In the genomic region with DNA sequence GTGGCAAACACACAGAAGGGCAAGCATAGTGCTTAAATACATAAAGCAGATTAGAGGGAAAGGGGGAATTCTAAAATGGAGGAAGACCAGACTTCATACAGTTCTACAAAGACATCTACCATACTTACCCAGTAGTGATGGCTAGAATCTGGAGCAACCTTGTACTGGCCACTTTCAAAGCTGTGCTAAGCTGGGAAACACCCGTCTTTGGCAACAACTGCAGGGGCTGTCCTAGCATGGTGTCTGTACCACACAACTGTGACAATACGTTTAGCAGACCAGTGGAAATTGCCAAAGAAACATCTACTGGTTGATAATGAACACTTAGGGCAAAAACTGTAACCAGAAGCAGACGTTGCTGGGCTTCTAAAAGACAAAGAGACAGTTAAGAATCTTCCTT, we compare ENCODE assay signal across 17 cellular contexts.
A peak's percentile ranks its signal among the peaks of the same experiment; 100 is the strongest.
DNase-seq lines count a peak whose midpoint lies in the region; ATAC-seq and TF ChIP-seq lines count a peak whose summit lies in the region.
"Had no signal": no experiment of that assay in that cellular context is flagged by ENCODE, and none has a peak within 500 bp of the region (broad histone marks: within the 10 kb centered on the region; RNA-seq: fewer than 3 reads in every experiment).

No MANE protein-coding gene starts in this region.

- 48 to 60% (median 55%) methylated on average over 3 of the region's 3 CpGs for WGBS in heart left ventricle, 4 donors
- 100% methylated on average over 1 of the region's 3 CpGs; no CpG with 5 or more reads in 1 of the 2 experiments for WGBS in IMR-90 (ENCODE audit: extremely low coverage in 2 of 2, insufficient read length in 1 of 2), 2 experiments

- peaks cover 24% of the 10 kb centered on the region for H3K36me3 Mint-ChIP-seq in activated naive CD4-positive, alpha-beta T cell treated with anti-CD3 and anti-CD28 coated beads, Interleukin-2, amount 50 U/mL, for 24 hours

- no peak overlapping the region for H3K4me2 ChIP-seq in IMR-90 (ENCODE audit: low read depth, low read length)

- no peak overlapping the region for H2BK120ac ChIP-seq in IMR-90 (ENCODE audit: low read depth, low read length)

- no peak overlapping the region for H2BK20ac ChIP-seq in IMR-90 (ENCODE audit: low read depth, low read length)

- H3K27ac Mint-ChIP-seq in activated naive CD4-positive, alpha-beta T cell treated with anti-CD3 and anti-CD28 coated beads, Interleukin-2, amount 50 U/mL, for 24 hours, result peak overlapping the region; percentile 8
- H3K27ac Mint-ChIP-seq: B cell; CD8-positive, alpha-beta T cell; HFFc6 had no signal

- H3K4me3 Mint-ChIP-seq in activated naive CD4-positive, alpha-beta T cell treated with anti-CD3 and anti-CD28 coated beads, Interleukin-2, amount 50 U/mL, for 24 hours, result no peak overlapping the region
- H3K4me3 Mint-ChIP-seq: B cell; CD8-positive, alpha-beta T cell; HFFc6 had no signal

- H3K36me3 ChIP-seq in heart left ventricle (peaks cover 0 to 100% (median 98%) of the 10 kb centered on the region in 9 donors), IMR-90 (ENCODE audit: control insufficient read depth, insufficient read depth, low read length) (peaks cover 27% of the 10 kb centered on the region)

- no peak overlapping the region for H2AFZ ChIP-seq in IMR-90 (replicated peaks; ENCODE audit: low read length, poor library complexity)

- no peaks in the 10 kb centered on the region for H3K27me3 Mint-ChIP-seq in activated naive CD4-positive, alpha-beta T cell treated with anti-CD3 and anti-CD28 coated beads, Interleukin-2, amount 50 U/mL, for 24 hours
- H3K27me3 Mint-ChIP-seq: B cell had no signal

- TF ChIP-seq RAD21 in IMR-90 (IDR thresholded peaks at IDR 0.05; ENCODE audit: low read length), result no peak

- no peaks in the 10 kb centered on the region for H3K9me3 ChIP-seq in heart left ventricle
- no peaks in the 10 kb centered on the region for H3K9me3 ChIP-seq in IMR-90 (ENCODE audit: control insufficient read depth, insufficient read depth, low read length)

- no peak overlapping the region for H3K23ac ChIP-seq in IMR-90 (ENCODE audit: low read depth, low read length)

- no peak for DNase-seq in activated naive CD4-positive, alpha-beta T cell (lab: John Stamatoyannopoulos, UW)
- DNase-seq in heart left ventricle (no peak), cardiac septum (ENCODE audit: low spot score) (no peak), IMR-90 (no peak)
- DNase-seq: C1 segment of cervical spinal cord; CD8-positive, alpha-beta T cell; COR-L47; DMS153; DMS79 treated with DMSO at 0.1 percent for 48 hours; EL; HCEC 1CT; HFFc6 had no signal

- no peak overlapping the region for H2BK15ac ChIP-seq in IMR-90 (ENCODE audit: low read depth, low read length)

- H3K27ac ChIP-seq in heart left ventricle (no peak overlapping the region), IMR-90 (ENCODE audit: insufficient read depth, low read length) (no peak overlapping the region)

- H2BK5ac ChIP-seq in IMR-90 (ENCODE audit: low read depth, low read length, poor library complexity, severe bottlenecking), result no peak overlapping the region

- H3K27me3 ChIP-seq in heart left ventricle, result no peaks in the 10 kb centered on the region
- H3K27me3 ChIP-seq in IMR-90 (ENCODE audit: control insufficient read depth, insufficient read depth, low read length), result no peaks in the 10 kb centered on the region

- H3K56ac ChIP-seq in IMR-90 (ENCODE audit: extremely low read depth, insufficient read depth, low read length), result no peak overlapping the region

- H3K9me3 Mint-ChIP-seq in activated naive CD4-positive, alpha-beta T cell treated with anti-CD3 and anti-CD28 coated beads, Interleukin-2, amount 50 U/mL, for 24 hours, result no peaks in the 10 kb centered on the region
- H3K9me3 Mint-ChIP-seq: CD8-positive, alpha-beta T cell; HFFc6 had no signal

- H2AK9ac ChIP-seq in IMR-90 (replicated peaks; ENCODE audit: low read depth, low read length, poor library complexity), result no peak overlapping the region

- no peak overlapping the region for H4K91ac ChIP-seq in IMR-90 (ENCODE audit: insufficient read depth, low read depth, low read length)

- no peak for TF ChIP-seq POLR2A in heart left ventricle (IDR thresholded peaks at IDR 0.05)
- TF ChIP-seq POLR2A in IMR-90 (IDR thresholded peaks at IDR 0.05; ENCODE audit: low read depth, low read length), result no peak

- H2AK5ac ChIP-seq in IMR-90 (ENCODE audit: low read depth, low read length), result no peak overlapping the region

- no peak overlapping the region for H3K18ac ChIP-seq in IMR-90 (ENCODE audit: low read depth, low read length)

- peak; percentile 73 to 91 (median 74) for ATAC-seq in heart left ventricle
- no peak for ATAC-seq in IMR-90 (ENCODE audit: low read depth)
- no peak for ATAC-seq in GM18520 (IDR thresholded peaks at IDR 0.05; ENCODE audit: unreplicated experiment)
- no peak for ATAC-seq in GM19324 (IDR thresholded peaks at IDR 0.05; ENCODE audit: low FRiP score, unreplicated experiment)
- ATAC-seq: CD8-positive, alpha-beta T cell; HepG2 had no signal

- no peak overlapping the region for H3K4ac ChIP-seq in IMR-90 (ENCODE audit: low read depth, low read length)

- no peak overlapping the region for H3K14ac ChIP-seq in IMR-90 (replicated peaks; ENCODE audit: low read depth, low read length)

- in situ Hi-C loops in IMR-90 (cut with MboI; ENCODE audit: low sequenced_read_pairs), result no loop called here

- H4K8ac ChIP-seq in IMR-90 (ENCODE audit: low read depth in 2 of 2, low read length in 2 of 2), result no peak overlapping the region

- no peaks in the 10 kb centered on the region for H3K4me1 ChIP-seq in heart left ventricle
- H3K4me1 ChIP-seq in IMR-90 (ENCODE audit: control insufficient read depth, insufficient read depth, low read length), result peaks cover 2% of the 10 kb centered on the region; the same call in 1 of the 2 replicates

- H4K5ac ChIP-seq in IMR-90 (ENCODE audit: low read depth, low read length), result no peak overlapping the region

- TF ChIP-seq CTCF in heart left ventricle (IDR thresholded peaks at IDR 0.05) (no peak), IMR-90 (conservative IDR thresholded peaks at IDR 0.05; ENCODE audit: low read depth, low read length) (no peak)

- CTCF ChIA-PET in IMR-90 (lab: Yijun Ruan, JAX), result no interaction called here

- H4K20me1 ChIP-seq in IMR-90 (ENCODE audit: insufficient read depth, low read length), result no peaks in the 10 kb centered on the region

- POLR2A ChIA-PET in IMR-90 (lab: Charles Lee; ENCODE audit: unreplicated experiment), result no interaction called here

- H3K9ac ChIP-seq in IMR-90 (ENCODE audit: low read depth, low read length), result no peak overlapping the region

- no peak overlapping the region for H3K4me3 ChIP-seq in heart left ventricle
- H3K4me3 ChIP-seq in IMR-90 (ENCODE audit: insufficient read depth, low read depth, low read length), result no peak overlapping the region

- dilution Hi-C loops in IMR-90 (cut with HindIII; ENCODE audit: low sequenced_read_pairs, unreplicated experiment), result no loop called here

- no peaks in the 10 kb centered on the region for H3K4me1 Mint-ChIP-seq in activated naive CD4-positive, alpha-beta T cell treated with anti-CD3 and anti-CD28 coated beads, Interleukin-2, amount 50 U/mL, for 24 hours
- H3K4me1 Mint-ChIP-seq: B cell had no signal

- BruUV-seq in IMR-90 (replicated peaks; lab: Mats Ljungman, UMichigan), result TSS peak; percentile 79

- H3K9me1 ChIP-seq in IMR-90 (ENCODE audit: insufficient read depth, low read length), result no peaks in the 10 kb centered on the region

- H3K79me1 ChIP-seq in IMR-90 (ENCODE audit: low read depth in 1 of 2, low read length in 2 of 2), result no peaks in the 10 kb centered on the region

- intact Hi-C loops in heart left ventricle (cut with DNase I) (no loop called here), cardiac septum (cut with DNase I) (no loop called here), IMR-90 (cut with micrococcal nuclease) (no loop called here)

TF ChIP-seq in IMR-90, 13 proteins besides CTCF, POLR2A, EP300 and RAD21:
- TF ChIP-seq RFX5 (IDR thresholded peaks at IDR 0.05; ENCODE audit: low read depth, low read length), result no peak
- TF ChIP-seq FOS (IDR thresholded peaks at IDR 0.05; ENCODE audit: low read depth, low read length), result no peak
- TF ChIP-seq MAZ (IDR thresholded peaks at IDR 0.05; ENCODE audit: borderline replicate concordance, low read depth, low read length), result no peak
- TF ChIP-seq, protein P1, sequence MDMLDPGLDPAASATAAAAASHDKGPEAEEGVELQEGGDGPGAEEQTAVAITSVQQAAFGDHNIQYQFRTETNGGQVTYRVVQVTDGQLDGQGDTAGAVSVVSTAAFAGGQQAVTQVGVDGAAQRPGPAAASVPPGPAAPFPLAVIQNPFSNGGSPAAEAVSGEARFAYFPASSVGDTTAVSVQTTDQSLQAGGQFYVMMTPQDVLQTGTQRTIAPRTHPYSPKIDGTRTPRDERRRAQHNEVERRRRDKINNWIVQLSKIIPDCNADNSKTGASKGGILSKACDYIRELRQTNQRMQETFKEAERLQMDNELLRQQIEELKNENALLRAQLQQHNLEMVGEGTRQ (IDR thresholded peaks at IDR 0.05; ENCODE audit: low read depth, low read length), result no peak
- no peak for TF ChIP-seq CEBPB (IDR thresholded peaks at IDR 0.05; ENCODE audit: low read depth, low read length)
- TF ChIP-seq ELK1 (IDR thresholded peaks at IDR 0.05; ENCODE audit: borderline replicate concordance, low read depth, low read length), result no peak
- TF ChIP-seq NFE2L2 (IDR thresholded peaks at IDR 0.05; ENCODE audit: low read depth, low read length), result no peak
- TF ChIP-seq BHLHE40 (IDR thresholded peaks at IDR 0.05; ENCODE audit: low read depth, low read length), result no peak
- no peak for TF ChIP-seq MAFK (IDR thresholded peaks at IDR 0.05; ENCODE audit: low read depth, low read length)
- TF ChIP-seq SMC3 (IDR thresholded peaks at IDR 0.05; ENCODE audit: low read depth, low read length), result no peak
- TF ChIP-seq CHD1 (IDR thresholded peaks at IDR 0.05; ENCODE audit: low read depth, low read length), result no peak
- no peak for TF ChIP-seq MXI1 (IDR thresholded peaks at IDR 0.05; ENCODE audit: borderline replicate concordance, low read depth, low read length)
- TF ChIP-seq RCOR1 (IDR thresholded peaks at IDR 0.05; ENCODE audit: insufficient replicate concordance, low read length), result no peak

Comparison
In these comparisons a context has a peak if more than half of its experiments do, and no peak if none do; other contexts are left out.
1. ATAC-seq: peak in heart left ventricle (4 of 4); none in IMR-90 (single experiment), GM18520 (single experiment) and GM19324 (single experiment).